Comparison of ENCODE assay signal across 8 cellular contexts in the genomic region with DNA sequence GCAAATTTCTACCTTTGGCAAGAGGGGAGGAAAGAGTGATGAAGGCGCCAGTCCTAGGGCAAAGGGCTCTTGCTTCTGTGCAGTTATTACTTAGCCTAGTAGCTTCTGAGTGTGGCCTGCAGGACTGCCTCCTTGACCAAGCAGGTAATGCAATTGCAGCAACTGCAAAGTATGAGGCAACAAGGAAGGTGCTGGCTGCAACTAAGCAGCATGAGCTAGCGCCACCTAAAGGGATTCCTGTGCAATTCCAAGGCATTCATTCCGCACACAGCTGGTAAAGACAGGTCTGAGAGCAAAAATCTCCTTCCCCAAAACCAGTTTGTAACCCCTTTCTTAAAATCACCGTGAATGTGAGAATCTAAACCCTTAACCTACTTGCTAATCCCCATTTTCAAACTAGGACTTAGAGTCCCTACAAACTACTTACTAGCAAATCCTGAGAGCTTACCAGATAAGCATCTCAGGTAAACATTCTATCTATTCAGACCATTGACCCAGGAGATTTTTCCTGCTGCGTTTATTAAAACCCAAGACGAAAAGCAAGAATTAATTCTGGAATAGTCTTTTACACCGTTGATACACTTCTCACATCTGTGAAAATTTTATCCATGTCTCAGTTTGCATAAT.
DNase-seq lines count a peak whose midpoint lies in the region; ATAC-seq and TF ChIP-seq lines count a peak whose summit lies in the region.

No MANE protein-coding gene starts in this region.

- DNase-seq in AG04450 (ENCODE audit: low read depth, low spot score) = no peak
- DNase-seq in GM13977 (ENCODE audit: low spot score) = no peak
- DNase-seq in NCI-H82 (lab: John Stamatoyannopoulos, UW) = peak; percentile 98
- DNase-seq in fibroblast of the conjunctiva (ENCODE audit: low read depth) = peak; percentile 23
- DNase-seq in T-helper 9 cell = no peak
- DNase-seq in natural killer cell treated with Interleukin-12 subunit alpha and Interleukin-12 subunit beta and Interleukin-15 and Interleukin-18, amount 100 ng/mL, for 72 hours (ENCODE audit: low spot score) = no peak

- TF ChIP-seq CTCF in AG04450 (IDR thresholded peaks at IDR 0.05; ENCODE audit: low read depth, low read length) = peak; percentile 36; the same call in 1 of the 2 replicates
- peak; percentile 34 for TF ChIP-seq CTCF in GM13977 (IDR thresholded peaks at IDR 0.05; ENCODE audit: extremely low read depth, insufficient read depth, missing control alignments)

- POLR2A ChIA-PET in AG04450 (lab: Yijun Ruan, JAX) = no interaction called here

- H3K9me3 ChIP-seq in AG04450 (ENCODE audit: control insufficient read depth, insufficient read depth, low read length) = no peaks in the 10 kb centered on the region

- H3K27ac ChIP-seq in AG04450 (ENCODE audit: low read depth, low read length) = no peak overlapping the region

- H3K27me3 ChIP-seq in AG04450 (ENCODE audit: control insufficient read depth, insufficient read depth, low read length) = no peaks in the 10 kb centered on the region

- peaks cover 5% of the 10 kb centered on the region for H3K9me3 Mint-ChIP-seq in natural killer cell treated with Interleukin-12 subunit alpha and Interleukin-12 subunit beta and Interleukin-15 and Interleukin-18, amount 100 ng/mL, for 72 hours

- peaks cover 18% of the 10 kb centered on the region for H3K36me3 Mint-ChIP-seq in natural killer cell treated with Interleukin-12 subunit alpha and Interleukin-12 subunit beta and Interleukin-15 and Interleukin-18, amount 100 ng/mL, for 72 hours

- H3K4me1 Mint-ChIP-seq in natural killer cell treated with Interleukin-12 subunit alpha and Interleukin-12 subunit beta and Interleukin-15 and Interleukin-18, amount 100 ng/mL, for 72 hours (ENCODE audit: low read depth in 2 of 2) = peaks cover 12 to 21% of the 10 kb centered on the region in 2 donors

- no peak overlapping the region for H3K4me3 ChIP-seq in AG04450 (ENCODE audit: low read depth, low read length)

- in situ Hi-C loops in GM13977 (cut with MboI; ENCODE audit: low pct_unique_long_range_greater_than_20kb, low sequenced_read_pairs, unreplicated experiment) = no loop called here

- CTCF ChIA-PET in AG04450 (lab: Charles Lee) = interaction anchor here (1.0 to 1.2 kb wide), 3 partner anchors 19 to 201 kb away, joined by 3 to 6 read pairs (median 4); no protein-coding TSS in a partner anchor

- H3K27ac Mint-ChIP-seq in natural killer cell treated with Interleukin-12 subunit alpha and Interleukin-12 subunit beta and Interleukin-15 and Interleukin-18, amount 100 ng/mL, for 72 hours = no peak overlapping the region

- peaks cover 19 to 25% of the 10 kb centered on the region in 2 donors for H3K27me3 Mint-ChIP-seq in natural killer cell treated with Interleukin-12 subunit alpha and Interleukin-12 subunit beta and Interleukin-15 and Interleukin-18, amount 100 ng/mL, for 72 hours

- no peak overlapping the region for H3K4me3 Mint-ChIP-seq in natural killer cell treated with Interleukin-12 subunit alpha and Interleukin-12 subunit beta and Interleukin-15 and Interleukin-18, amount 100 ng/mL, for 72 hours

- ATAC-seq in HG03469 (IDR thresholded peaks at IDR 0.05; ENCODE audit: unreplicated experiment) = no peak
- ATAC-seq in GM18870 (IDR thresholded peaks at IDR 0.05; ENCODE audit: unreplicated experiment) = no peak
- ATAC-seq in natural killer cell treated with Interleukin-12 subunit alpha and Interleukin-12 subunit beta and Interleukin-15 and Interleukin-18, amount 100 ng/mL, for 72 hours = no peak

Comparison
In these comparisons a context has a peak if more than half of its experiments do, and no peak if none do; other contexts are left out.
1. DNase-seq: peak in NCI-H82 (single experiment) and fibroblast of the conjunctiva (single experiment); none in AG04450 (single experiment), GM13977 (single experiment), T-helper 9 cell (single experiment) and natural killer cell treated with Interleukin-12 subunit alpha and Interleukin-12 subunit beta and Interleukin-15 and Interleukin-18, amount 100 ng/mL, for 72 hours (single experiment).